In the genomic region with DNA sequence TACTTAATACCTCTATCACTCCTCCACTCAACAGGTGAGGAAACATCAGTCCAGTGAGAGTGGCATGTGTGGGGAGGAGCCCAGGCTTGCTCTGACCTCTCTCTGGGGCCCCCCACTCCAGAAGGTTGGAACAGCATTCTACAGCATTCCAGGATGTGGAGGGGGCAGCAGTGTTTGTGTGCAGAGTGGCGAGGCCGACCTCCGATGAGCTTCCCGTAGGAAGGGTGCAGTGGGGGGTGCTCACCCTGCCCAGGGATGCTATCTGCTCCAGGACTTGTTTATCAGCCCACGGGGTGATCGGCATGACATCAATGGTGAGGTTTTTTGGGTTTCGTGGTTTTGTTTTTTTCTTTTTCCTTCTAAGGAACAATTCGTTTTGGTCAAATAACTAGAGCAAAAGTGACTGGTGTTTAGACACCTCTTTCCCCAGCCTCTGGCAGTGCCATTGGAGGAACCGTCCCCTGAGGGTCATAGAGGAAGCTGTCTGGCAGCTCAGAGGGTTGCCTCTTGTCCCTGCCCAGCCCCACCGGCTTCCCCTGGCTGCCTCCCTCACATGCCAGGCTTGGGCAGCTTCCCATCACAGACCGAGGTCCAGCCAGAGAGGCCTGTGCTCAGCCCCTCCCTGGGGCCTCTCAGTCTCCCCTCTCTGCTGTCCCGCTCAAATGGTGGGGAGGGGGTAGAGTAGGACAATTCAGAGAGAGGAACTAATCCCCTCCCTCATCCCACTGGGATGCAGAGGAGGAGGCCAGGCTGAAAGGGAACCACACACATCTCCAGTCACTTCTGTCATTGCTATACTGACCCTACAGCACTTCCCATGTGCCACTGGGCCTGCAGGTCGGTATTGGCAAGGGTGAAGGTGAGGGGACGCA, we compare ENCODE assay signal across 10 cellular contexts.
A peak's percentile ranks its signal among the peaks of the same experiment; 100 is the strongest.
DNase-seq lines count a peak whose midpoint lies in the region; ATAC-seq, FAIRE-seq and TF ChIP-seq lines count a peak whose summit lies in the region.
"Had no signal": no experiment of that assay in that cellular context is flagged by ENCODE, and none has a peak within 500 bp of the region (broad histone marks: within the 10 kb centered on the region; RNA-seq: fewer than 3 reads in every experiment).

No MANE protein-coding gene starts in this region.

- TF ChIP-seq EP300 in GM12878 (IDR thresholded peaks at IDR 0.05; ENCODE audit: borderline replicate concordance in 1 of 2, control insufficient read depth in 1 of 2, low read depth in 2 of 2, low read length in 2 of 2), result no peak

- no peak for ATAC-seq in GM12878
- ATAC-seq in HG02642 (IDR thresholded peaks at IDR 0.05; ENCODE audit: poor library complexity, unreplicated experiment), result no peak

- intact Hi-C loops in GM12878 (cut with micrococcal nuclease; ENCODE audit: unreplicated experiment) (loop anchor here (5.0 to 10.0 kb wide), 3 partner anchors 183 to 303 kb away; no protein-coding TSS in a partner anchor), uterus (cut with DNase I; ENCODE audit: low total_unique reads) (no loop called here)

- H3K27me3 ChIP-seq in GM12878 (replicated peaks in 1 of 2; ENCODE audit: control insufficient read depth in 2 of 2, insufficient read depth in 2 of 2, low read length in 1 of 2) (no peaks in the 10 kb centered on the region), uterus (no peaks in the 10 kb centered on the region)

- TF ChIP-seq CTCF in GM12878 (IDR thresholded peaks at IDR 0.05 in 2 of 3, conservative IDR thresholded peaks at IDR 0.05 in 1 of 3; ENCODE audit: control insufficient read depth in 2 of 3, extremely low read depth in 1 of 3, insufficient read depth in 1 of 3, low read depth in 3 of 3, low read length in 3 of 3) (no peak), uterus (IDR thresholded peaks at IDR 0.05) (no peak)

- H3K27ac ChIP-seq in GM12878 (ENCODE audit: control insufficient read depth, insufficient read depth) (no peak overlapping the region), uterus (peak overlapping the region; percentile 55 to 61)
- H3K27ac ChIP-seq: C4-2B had no signal

- H3K4me1 ChIP-seq in GM12878 (ENCODE audit: control insufficient read depth, insufficient read depth, low read length), result peaks cover 38% of the 10 kb centered on the region
- no peaks in the 10 kb centered on the region for H3K4me1 ChIP-seq in uterus

- TF ChIP-seq POLR2A in GM12878 (IDR thresholded peaks at IDR 0.05; ENCODE audit: low read depth, low read length) (no peak), uterus (IDR thresholded peaks at IDR 0.05) (no peak)

- no peaks in the 10 kb centered on the region for H3K9me3 ChIP-seq in GM12878 (replicated peaks; ENCODE audit: control insufficient read depth, insufficient read depth, low read length)
- no peaks in the 10 kb centered on the region for H3K9me3 ChIP-seq in uterus

- H3K4me2 ChIP-seq in GM12878 (ENCODE audit: control insufficient read depth, insufficient read depth), result no peak overlapping the region

- H3K79me2 ChIP-seq in GM12878 (ENCODE audit: control insufficient read depth, insufficient read depth, low read length), result no peaks in the 10 kb centered on the region

- SMC1A ChIA-PET in GM12878 (lab: Charles Lee; ENCODE audit: uncharacterized antibody, unreplicated experiment), result interaction anchor here (0.8 to 13.3 kb wide), 13 partner anchors 9 to 411 kb away, joined by 3 to 170 read pairs (median 5); a partner anchor contains a TSS

- in situ Hi-C loops in GM12878 (cut with MboI), result loop anchor here (5.0 kb wide), 2 partner anchors 102 to 352 kb away; no protein-coding TSS in a partner anchor

- H2AFZ ChIP-seq in GM12878 (ENCODE audit: control insufficient read depth, low read depth, low read length), result no peak overlapping the region

- H3K4me3 ChIP-seq in GM12878 (no peak overlapping the region), uterus (no peak overlapping the region)

- TF ChIP-seq RAD21 in GM12878 (IDR thresholded peaks at IDR 0.05; ENCODE audit: insufficient read depth, low read depth, low read length), result no peak

- H3K27ac Mint-ChIP-seq in activated naive CD4-positive, alpha-beta T cell treated with anti-CD3 and anti-CD28 coated beads, Interleukin-2, amount 10 ng/mL, durations not matched to agents 7 days and 5 days, result peak overlapping the region; percentile 99

- H3K9ac ChIP-seq in GM12878 (ENCODE audit: control insufficient read depth, insufficient read depth, low read length), result no peak overlapping the region

- H4K20me1 ChIP-seq in GM12878 (ENCODE audit: control insufficient read depth, insufficient read depth), result no peaks in the 10 kb centered on the region

- no TSS peak for BruUV-seq in GM12878 (replicated peaks; lab: Mats Ljungman, UMichigan)

- POLR2A ChIA-PET in GM12878 (lab: Charles Lee), result interaction anchor here (0.5 to 4.3 kb wide), 4 partner anchors 99 to 354 kb away, joined by 3 to 17 read pairs (median 3); no protein-coding TSS in a partner anchor

- H3K9me3 Mint-ChIP-seq in activated naive CD4-positive, alpha-beta T cell treated with anti-CD3 and anti-CD28 coated beads, Interleukin-2, amount 10 ng/mL, durations not matched to agents 7 days and 5 days, result peaks cover 1% of the 10 kb centered on the region

- peaks cover 26% of the 10 kb centered on the region for H3K36me3 Mint-ChIP-seq in activated naive CD4-positive, alpha-beta T cell treated with anti-CD3 and anti-CD28 coated beads, Interleukin-2, amount 10 ng/mL, durations not matched to agents 7 days and 5 days

- 61% methylated on average over 14 of the region's 14 CpGs for WGBS in GM12878 (ENCODE audit: insufficient coverage, insufficient replicate concordance, low lambda C conversion rate, missing lambda C conversion rate)

- CTCF ChIA-PET in activated naive CD4-positive, alpha-beta T cell treated with anti-CD3 and anti-CD28 coated beads, Interleukin-2, amount 10 ng/mL, durations not matched to agents 7 days and 5 days (lab: Charles Lee), result interaction anchor here (0.5 to 14.4 kb wide), 10 partner anchors 10 to 412 kb away, joined by 3 to 460 read pairs (median 3); a partner anchor contains a TSS
- CTCF ChIA-PET in GM12878 (lab: Yijun Ruan, JAX), result interaction anchor here (0.6 to 9.7 kb wide), 16 partner anchors 45 to 466 kb away, joined by 3 to 132 read pairs (median 4); a partner anchor contains a TSS

- H3K36me3 ChIP-seq in GM12878 (ENCODE audit: control insufficient read depth in 2 of 2, insufficient read depth in 2 of 2, low read length in 1 of 2), result no peaks in the 10 kb centered on the region
- no peaks in the 10 kb centered on the region for H3K36me3 ChIP-seq in uterus

- H3K4me3 Mint-ChIP-seq in activated naive CD4-positive, alpha-beta T cell treated with anti-CD3 and anti-CD28 coated beads, Interleukin-2, amount 10 ng/mL, durations not matched to agents 7 days and 5 days, result peak overlapping the region; percentile 56

- no peaks in the 10 kb centered on the region for H3K27me3 Mint-ChIP-seq in activated naive CD4-positive, alpha-beta T cell treated with anti-CD3 and anti-CD28 coated beads, Interleukin-2, amount 10 ng/mL, durations not matched to agents 7 days and 5 days

- no peak for DNase-seq in activated naive CD4-positive, alpha-beta T cell treated with anti-CD3 and anti-CD28 coated beads, Interleukin-2, amount 10 ng/mL, durations not matched to agents 7 days and 5 days
- no peak for DNase-seq in activated naive CD4-positive, alpha-beta T cell treated with anti-CD3 and anti-CD28 coated beads, Interleukin-2, amount 50 U/mL, for 16 hours
- no peak for DNase-seq in GM12878 (ENCODE audit: low read depth, low spot score)
- peak; percentile 40 for DNase-seq in mucosa of gallbladder (ENCODE audit: low spot score)
- no peak for DNase-seq in uterus
- no peak for DNase-seq in T1000 (lab: John Stamatoyannopoulos, UW)
- DNase-seq in stimulated activated CD4-positive, alpha-beta T cell treated with anti-CD3 and anti-CD28 coated beads, Interleukin-2, amount 100 ng/mL, for 24 hours, result no peak

- no peak for FAIRE-seq in GM12878 (lab: Jason Lieb, UNC)
- FAIRE-seq: TTC549 had no signal

- RAD21 ChIA-PET in GM12878 (lab: Charles Lee; ENCODE audit: unreplicated experiment), result interaction anchor here (0.7 to 8.7 kb wide), 11 partner anchors 10 to 355 kb away, joined by 3 to 151 read pairs (median 4); a partner anchor contains a TSS

- peaks cover 93% of the 10 kb centered on the region for H3K4me1 Mint-ChIP-seq in activated naive CD4-positive, alpha-beta T cell treated with anti-CD3 and anti-CD28 coated beads, Interleukin-2, amount 10 ng/mL, durations not matched to agents 7 days and 5 days

TF ChIP-seq in GM12878, 131 proteins besides CTCF, POLR2A, EP300 and RAD21:
- TF ChIP-seq IKZF1 (conservative IDR thresholded peaks at IDR 0.05) (0 out of 2 replicates have a peak, but pooled peaks have one; percentile 20), NFXL1 (IDR thresholded peaks at IDR 0.05; ENCODE audit: borderline replicate concordance) (no peak)
